14 cellular contexts compared by ENCODE assay signal in genomic region chr14:57761800-57762199, GRCh38.
DNase-seq lines count a peak whose midpoint lies in the region; ATAC-seq and TF ChIP-seq lines count a peak whose summit lies in the region.
"Had no signal": no experiment of that assay in that cellular context is flagged by ENCODE, and none has a peak within 500 bp of the region (broad histone marks: within the 10 kb centered on the region; RNA-seq: fewer than 3 reads in every experiment).

No MANE protein-coding gene starts in this region.

- ATAC-seq in GM18519 (IDR thresholded peaks at IDR 0.05; ENCODE audit: low FRiP score, unreplicated experiment): no peak

- H3K9me3 ChIP-seq in adipocyte (ENCODE audit: control insufficient read depth, low read length) (no peaks in the 10 kb centered on the region), neural progenitor cell (ENCODE audit: low read depth) (no peaks in the 10 kb centered on the region)
- H3K9me3 ChIP-seq: BE2C had no signal

- no peaks in the 10 kb centered on the region for H3K79me2 ChIP-seq in neural progenitor cell (ENCODE audit: low read depth)

- no peak overlapping the region for H3K4me3 Mint-ChIP-seq in neural progenitor cell
- H3K4me3 Mint-ChIP-seq: CD4-positive, CD25-positive, alpha-beta regulatory T cell; CD8-positive, alpha-beta memory T cell had no signal

- H3K4me3 ChIP-seq in adipocyte (ENCODE audit: low read length) (no peak overlapping the region), neural progenitor cell (no peak overlapping the region)

- no peak overlapping the region for H3K27ac ChIP-seq in neural progenitor cell

- peaks cover 10% of the 10 kb centered on the region for H3K4me1 Mint-ChIP-seq in neural progenitor cell
- H3K4me1 Mint-ChIP-seq: CD4-positive, CD25-positive, alpha-beta regulatory T cell; CD8-positive, alpha-beta memory T cell had no signal

- H3K9ac ChIP-seq in adipocyte (ENCODE audit: low read length): no peak overlapping the region
- H3K9ac ChIP-seq in neural progenitor cell: no peak overlapping the region

- DNase-seq in adipocyte (ENCODE audit: low read depth): peak; percentile 3
- DNase-seq in fibroblast of peridontal ligament (ENCODE audit: extremely low read depth): peak; percentile 28
- peak; percentile 15 for DNase-seq in neural progenitor cell (ENCODE audit: low spot score)
- DNase-seq in DMS79 (lab: John Stamatoyannopoulos, UW): no peak
- no peak for DNase-seq in KBM-7
- DNase-seq: ACHN; BE2C; C1 segment of cervical spinal cord; CD4-positive, CD25-positive, alpha-beta regulatory T cell; CD8-positive, alpha-beta memory T cell; COR-L47; GDM1; HCEC 1CT had no signal

- TF ChIP-seq CTCF in neural progenitor cell (IDR thresholded peaks at IDR 0.05): no peak

- H4K20me1 ChIP-seq in neural progenitor cell (ENCODE audit: low read depth): no peaks in the 10 kb centered on the region

- peaks cover 5% of the 10 kb centered on the region for H3K4me1 ChIP-seq in adipocyte (ENCODE audit: control insufficient read depth, insufficient read depth, low read length)
- H3K4me1 ChIP-seq in neural progenitor cell: peaks cover 8% of the 10 kb centered on the region
- H3K4me1 ChIP-seq: BE2C had no signal

- no peaks in the 10 kb centered on the region for H3K27me3 Mint-ChIP-seq in neural progenitor cell (ENCODE audit: insufficient read depth, low read depth)
- H3K27me3 Mint-ChIP-seq: CD4-positive, CD25-positive, alpha-beta regulatory T cell; CD8-positive, alpha-beta memory T cell had no signal

- H2AFZ ChIP-seq in neural progenitor cell (replicated peaks): peak overlapping the region; percentile 50

- H3K27me3 ChIP-seq in adipocyte (replicated peaks; ENCODE audit: control insufficient read depth, insufficient read depth, low read length) (no peaks in the 10 kb centered on the region), neural progenitor cell (no peaks in the 10 kb centered on the region)
- H3K27me3 ChIP-seq: BE2C had no signal

- in situ Hi-C loops in KBM-7 (cut with MboI; ENCODE audit: low pct_unique_long_range_greater_than_20kb, low sequenced_read_pairs): no loop called here

- H3K9me3 Mint-ChIP-seq in neural progenitor cell: no peaks in the 10 kb centered on the region

- H3K36me3 ChIP-seq in adipocyte (ENCODE audit: control insufficient read depth, insufficient read depth, low read length, severe bottlenecking) (no peaks in the 10 kb centered on the region), neural progenitor cell (no peaks in the 10 kb centered on the region)
- H3K36me3 ChIP-seq: BE2C had no signal

- H3K27ac Mint-ChIP-seq in neural progenitor cell: no peak overlapping the region
- H3K27ac Mint-ChIP-seq: CD4-positive, CD25-positive, alpha-beta regulatory T cell; CD8-positive, alpha-beta memory T cell had no signal

- no peaks in the 10 kb centered on the region for H3K36me3 Mint-ChIP-seq in neural progenitor cell
- H3K36me3 Mint-ChIP-seq: CD4-positive, CD25-positive, alpha-beta regulatory T cell; CD8-positive, alpha-beta memory T cell had no signal

- H3K4me2 ChIP-seq in neural progenitor cell: no peak overlapping the region

- no peaks in the 10 kb centered on the region for H3F3A ChIP-seq in neural progenitor cell (ENCODE audit: low read depth)

Comparison
In these comparisons a context has a peak if more than half of its experiments do, and no peak if none do; other contexts are left out.
1. DNase-seq: peak in adipocyte (single experiment), fibroblast of peridontal ligament (single experiment) and neural progenitor cell (single experiment); none in DMS79 (single experiment) and KBM-7 (single experiment).